In the genomic region with DNA sequence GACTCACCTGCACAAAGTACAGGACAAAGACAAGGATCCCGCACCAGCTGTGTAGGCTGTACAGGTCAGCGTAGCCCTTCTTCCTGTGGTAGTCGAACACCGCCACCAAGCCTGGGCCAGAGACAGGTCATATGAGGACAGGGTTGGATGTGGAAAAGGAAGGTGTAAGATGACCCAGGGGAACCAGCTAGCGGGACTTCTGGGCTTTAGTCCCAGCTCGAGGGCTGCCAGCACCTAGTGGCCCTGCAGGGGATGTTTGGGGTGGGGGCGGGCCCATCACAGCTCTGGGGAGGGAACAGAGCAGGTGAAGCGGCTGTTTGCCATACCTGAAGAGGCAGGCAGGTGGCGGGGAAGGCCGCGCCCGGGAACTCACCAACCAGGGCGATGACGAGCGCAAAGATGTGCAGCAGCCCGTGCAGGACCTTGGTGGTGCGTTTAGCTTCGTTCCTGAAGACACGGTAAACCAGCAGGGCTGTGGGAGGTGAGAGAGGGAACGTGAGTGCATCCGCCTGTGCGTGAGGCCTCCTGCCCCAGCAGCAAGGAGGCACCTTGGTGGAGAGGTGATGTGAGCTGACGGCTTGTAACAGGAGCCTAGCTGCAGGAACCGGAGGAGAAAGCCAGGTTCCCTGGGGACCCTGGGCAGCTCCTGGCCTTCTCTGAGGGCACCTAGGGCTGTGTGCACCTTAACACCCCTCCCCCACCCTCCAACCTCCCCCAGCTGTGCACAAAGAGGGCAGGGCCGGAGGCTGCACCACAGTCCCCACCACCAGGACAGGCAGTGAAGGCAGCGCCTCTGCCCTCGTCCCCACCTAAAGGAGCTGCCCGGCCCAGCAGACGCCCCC, we compare ENCODE assay signal across 11 cellular contexts. TPM values are rescaled to one million over a fixed set of nuclear protein-coding genes. Genes with fewer than 3 reads are reported as not detected.
DNase-seq lines count a peak whose midpoint lies in the region; ATAC-seq, FAIRE-seq and TF ChIP-seq lines count a peak whose summit lies in the region.
"Had no signal": no experiment of that assay in that cellular context is flagged by ENCODE, and none has a peak within 500 bp of the region (broad histone marks: within the 10 kb centered on the region; RNA-seq: fewer than 3 reads in every experiment).

No MANE protein-coding gene starts in this region.

- no peaks in the 10 kb centered on the region for H3K36me3 Mint-ChIP-seq in activated naive CD8-positive, alpha-beta T cell treated with anti-CD3 and anti-CD28 coated beads, Interleukin-2, amount 10 ng/mL, durations not matched to agents 7 days and 5 days
- H3K36me3 Mint-ChIP-seq in activated naive CD8-positive, alpha-beta T cell treated with anti-CD3 and anti-CD28 coated beads for 36 hours: no peaks in the 10 kb centered on the region
- H3K36me3 Mint-ChIP-seq in glutamatergic neuron (ENCODE audit: unreplicated experiment): no peaks in the 10 kb centered on the region

- DNase-seq in activated naive CD8-positive, alpha-beta T cell treated with anti-CD3 and anti-CD28 coated beads, Interleukin-2, amount 10 ng/mL, durations not matched to agents 7 days and 5 days: no peak
- no peak for DNase-seq in activated naive CD8-positive, alpha-beta T cell treated with anti-CD3 and anti-CD28 coated beads for 36 hours
- DNase-seq in glutamatergic neuron (no peak), upper lobe of right lung (peak; percentile 77), HK-2 (ENCODE audit: unreplicated experiment) (no peak), H54 (ENCODE audit: insufficient read length, low spot score) (no peak)
- no peak for DNase-seq in activated CD8-positive, alpha-beta memory T cell treated with anti-CD3 and anti-CD28 coated beads, Interleukin-2, amount 50 U/mL, for 4 hours
- DNase-seq: activated CD4-positive, alpha-beta T cell treated with anti-CD3 and anti-CD28 coated beads, Interleukin-2, amount 50 U/mL, for 1 hour; CD4-positive, alpha-beta T cell had no signal

- intact Hi-C loops in upper lobe of right lung (cut with DNase I): no loop called here

- ATAC-seq in activated naive CD8-positive, alpha-beta T cell treated with anti-CD3 and anti-CD28 coated beads, Interleukin-2, amount 10 ng/mL, durations not matched to agents 7 days and 5 days (ENCODE audit: low read depth): no peak
- ATAC-seq in upper lobe of right lung: peak; percentile 9

- H3K79me2 ChIP-seq in OCI-LY3 (ENCODE audit: low read length): no peaks in the 10 kb centered on the region

- TF ChIP-seq POLR2A in H54 (IDR thresholded peaks at IDR 0.05; ENCODE audit: low read depth, low read length): no peak

- H2AFZ ChIP-seq in OCI-LY3 (ENCODE audit: low read depth, low read length): no peak overlapping the region

- FAIRE-seq in H54 (lab: Jason Lieb, UNC): no peak

- no peaks in the 10 kb centered on the region for H3K27me3 Mint-ChIP-seq in activated naive CD8-positive, alpha-beta T cell treated with anti-CD3 and anti-CD28 coated beads, Interleukin-2, amount 10 ng/mL, durations not matched to agents 7 days and 5 days
- peaks cover 15% of the 10 kb centered on the region for H3K27me3 Mint-ChIP-seq in activated naive CD8-positive, alpha-beta T cell treated with anti-CD3 and anti-CD28 coated beads for 36 hours
- H3K27me3 Mint-ChIP-seq in glutamatergic neuron (ENCODE audit: unreplicated experiment): peaks cover 14% of the 10 kb centered on the region
- H3K27me3 Mint-ChIP-seq: CD4-positive, alpha-beta T cell had no signal

- no peaks in the 10 kb centered on the region for H3K4me1 ChIP-seq in OCI-LY3 (ENCODE audit: low read length)
- H3K4me1 ChIP-seq in upper lobe of right lung: peaks cover 71% of the 10 kb centered on the region

- no peaks in the 10 kb centered on the region for H3K9me3 Mint-ChIP-seq in activated naive CD8-positive, alpha-beta T cell treated with anti-CD3 and anti-CD28 coated beads, Interleukin-2, amount 10 ng/mL, durations not matched to agents 7 days and 5 days
- no peaks in the 10 kb centered on the region for H3K9me3 Mint-ChIP-seq in activated naive CD8-positive, alpha-beta T cell treated with anti-CD3 and anti-CD28 coated beads for 36 hours
- H3K9me3 Mint-ChIP-seq in glutamatergic neuron (ENCODE audit: unreplicated experiment): peaks cover 23% of the 10 kb centered on the region
- H3K9me3 Mint-ChIP-seq: CD4-positive, alpha-beta T cell had no signal

- H3K36me3 ChIP-seq in OCI-LY3 (replicated peaks; ENCODE audit: low read depth, low read length) (no peaks in the 10 kb centered on the region), upper lobe of right lung (no peaks in the 10 kb centered on the region)

- H3K27ac Mint-ChIP-seq in activated naive CD8-positive, alpha-beta T cell treated with anti-CD3 and anti-CD28 coated beads, Interleukin-2, amount 10 ng/mL, durations not matched to agents 7 days and 5 days: peak overlapping the region; percentile 61
- H3K27ac Mint-ChIP-seq in activated naive CD8-positive, alpha-beta T cell treated with anti-CD3 and anti-CD28 coated beads for 36 hours: no peak overlapping the region
- H3K27ac Mint-ChIP-seq in glutamatergic neuron (ENCODE audit: unreplicated experiment): peak overlapping the region; percentile 33

- POLR2A ChIA-PET in activated naive CD8-positive, alpha-beta T cell treated with anti-CD3 and anti-CD28 coated beads, Interleukin-2, amount 10 ng/mL, durations not matched to agents 7 days and 5 days (lab: Charles Lee): interaction anchor here (0.9 to 1.7 kb wide), 7 partner anchors 9 to 305 kb away, joined by 3 to 6 read pairs (median 4); no protein-coding TSS in a partner anchor

- H3K27me3 ChIP-seq in OCI-LY3 (ENCODE audit: low read depth, low read length): no peaks in the 10 kb centered on the region
- no peaks in the 10 kb centered on the region for H3K27me3 ChIP-seq in upper lobe of right lung

- H3K4me3 ChIP-seq in OCI-LY3 (ENCODE audit: low read length) (no peak overlapping the region), upper lobe of right lung (no peak overlapping the region)

- H3K4me1 Mint-ChIP-seq in activated naive CD8-positive, alpha-beta T cell treated with anti-CD3 and anti-CD28 coated beads, Interleukin-2, amount 10 ng/mL, durations not matched to agents 7 days and 5 days: peaks cover 39% of the 10 kb centered on the region
- H3K4me1 Mint-ChIP-seq in activated naive CD8-positive, alpha-beta T cell treated with anti-CD3 and anti-CD28 coated beads for 36 hours: peaks cover 18% of the 10 kb centered on the region
- peaks cover 45% of the 10 kb centered on the region for H3K4me1 Mint-ChIP-seq in glutamatergic neuron (ENCODE audit: low read depth, unreplicated experiment)

- H3K27ac ChIP-seq in OCI-LY3 (ENCODE audit: low read length) (no peak overlapping the region), upper lobe of right lung (no peak overlapping the region)
- H3K27ac ChIP-seq: KMS-11 had no signal

- no peaks in the 10 kb centered on the region for H3K9me3 ChIP-seq in OCI-LY3 (ENCODE audit: insufficient read depth, low read length)
- no peaks in the 10 kb centered on the region for H3K9me3 ChIP-seq in upper lobe of right lung

- no peak overlapping the region for H3K4me3 Mint-ChIP-seq in activated naive CD8-positive, alpha-beta T cell treated with anti-CD3 and anti-CD28 coated beads, Interleukin-2, amount 10 ng/mL, durations not matched to agents 7 days and 5 days
- H3K4me3 Mint-ChIP-seq in activated naive CD8-positive, alpha-beta T cell treated with anti-CD3 and anti-CD28 coated beads for 36 hours: no peak overlapping the region
- H3K4me3 Mint-ChIP-seq in glutamatergic neuron (ENCODE audit: unreplicated experiment): no peak overlapping the region

- TF ChIP-seq CTCF in OCI-LY3 (IDR thresholded peaks at IDR 0.05; ENCODE audit: low read depth, low read length) (peak; percentile 39), glutamatergic neuron (IDR thresholded peaks at IDR 0.05; ENCODE audit: partially characterized antibody, unreplicated experiment) (no peak), upper lobe of right lung (IDR thresholded peaks at IDR 0.05) (peak; percentile 8)

- H4K20me1 ChIP-seq in OCI-LY3 (ENCODE audit: insufficient read depth, low read length): no peaks in the 10 kb centered on the region

- H3K9ac ChIP-seq in OCI-LY3 (ENCODE audit: low read length): no peak overlapping the region
- H3K9ac ChIP-seq: KMS-11 had no signal

- H3K4me2 ChIP-seq in OCI-LY3 (ENCODE audit: low read length): no peak overlapping the region
- H3K4me2 ChIP-seq: KMS-11 had no signal

RNA-seq across cellular contexts. Expression of a gene that starts 10.2 kb away (rescaled TPM):
- 10 to 100 TPM; 29.1 to 32.0 TPM for total RNA-seq in activated naive CD8-positive, alpha-beta T cell treated with anti-CD3 and anti-CD28 coated beads, Interleukin-2, amount 10 ng/mL, durations not matched to agents 7 days and 5 days
- 1 to 10 TPM; 1.1 to 2.2 TPM for total RNA-seq in activated naive CD8-positive, alpha-beta T cell treated with anti-CD3 and anti-CD28 coated beads for 36 hours
- total RNA-seq in glutamatergic neuron (ENCODE audit: unreplicated experiment) (17.2 TPM), upper lobe of right lung (55.5 TPM)

RNA-seq across cellular contexts. Expression of a gene that starts 41.0 kb away (rescaled TPM):
- total RNA-seq in activated naive CD8-positive, alpha-beta T cell treated with anti-CD3 and anti-CD28 coated beads, Interleukin-2, amount 10 ng/mL, durations not matched to agents 7 days and 5 days: 10 to 100 TPM; 18.2 to 19.3 TPM
- not detected for total RNA-seq in activated naive CD8-positive, alpha-beta T cell treated with anti-CD3 and anti-CD28 coated beads for 36 hours
- total RNA-seq in glutamatergic neuron (ENCODE audit: unreplicated experiment) (3.7 TPM), upper lobe of right lung (64.1 TPM)
